In genomic region chr20:8194721-8195120, GRCh38 we compare ENCODE assay signal across 20 cellular contexts.
DNase-seq lines count a peak whose midpoint lies in the region; ATAC-seq and TF ChIP-seq lines count a peak whose summit lies in the region.
"Had no signal": no experiment of that assay in that cellular context is flagged by ENCODE, and none has a peak within 500 bp of the region (broad histone marks: within the 10 kb centered on the region; RNA-seq: fewer than 3 reads in every experiment).

No MANE protein-coding gene starts in this region.

- peak; percentile 74 for ATAC-seq in gastroesophageal sphincter
- ATAC-seq: K562, PC-3 had no signal

- POLR2A ChIA-PET in MCF 10A (lab: Yijun Ruan, JAX): no interaction called here

- H3K27ac Mint-ChIP-seq in MCF 10A (ENCODE audit: low read depth, unreplicated experiment): no peak overlapping the region
- H3K27ac Mint-ChIP-seq: B cell had no signal

- peak; percentile 47 for DNase-seq in AG20443 (ENCODE audit: low spot score)
- DNase-seq in GM04504 (ENCODE audit: low read depth): peak; percentile 32
- peak; percentile 26 for DNase-seq in epidermal melanocyte (ENCODE audit: insufficient read length, low spot score)
- no peak for DNase-seq in amygdala (lab: John Stamatoyannopoulos, UW)
- no peak for DNase-seq in MCF 10A (ENCODE audit: unreplicated experiment)
- no peak for DNase-seq in RKO (ENCODE audit: low spot score)
- DNase-seq: DMS79 treated with DMSO at 0.1 percent for 48 hours, MM.1S, NCI-H1048, NCI-H1417 treated with DMSO at 0.1 percent for 48 hours, NCI-H187, NCI-H446, NCI-H526, PC-3, SIG-M5, SK-N-SH had no signal

- H3K4me1 Mint-ChIP-seq in MCF 10A (ENCODE audit: insufficient read depth, unreplicated experiment): no peaks in the 10 kb centered on the region
- H3K4me1 Mint-ChIP-seq: B cell had no signal

- H3K36me3 ChIP-seq in gastroesophageal sphincter: no peaks in the 10 kb centered on the region

- no peak for TF ChIP-seq POLR2A in gastroesophageal sphincter (IDR thresholded peaks at IDR 0.05)

- H3K27ac ChIP-seq in gastroesophageal sphincter: peak overlapping the region in 2 of 4 donors; percentile 42 to 60
- H3K27ac ChIP-seq: RWPE1 had no signal

- no peaks in the 10 kb centered on the region for H3K27me3 Mint-ChIP-seq in MCF 10A (ENCODE audit: insufficient read depth, unreplicated experiment)
- H3K27me3 Mint-ChIP-seq: B cell had no signal

- H3K36me3 Mint-ChIP-seq in MCF 10A (ENCODE audit: insufficient read depth, unreplicated experiment): no peaks in the 10 kb centered on the region

- H3K27me3 ChIP-seq in gastroesophageal sphincter: no peaks in the 10 kb centered on the region

- no peak for TF ChIP-seq CTCF in gastroesophageal sphincter (IDR thresholded peaks at IDR 0.05)
- no peak for TF ChIP-seq CTCF in MCF 10A (IDR thresholded peaks at IDR 0.05; ENCODE audit: unreplicated experiment)

- H3K4me3 Mint-ChIP-seq in MCF 10A (ENCODE audit: unreplicated experiment): no peak overlapping the region
- H3K4me3 Mint-ChIP-seq: B cell had no signal

- BruUV-seq in MCF 10A (replicated peaks; lab: Mats Ljungman, UMichigan): no TSS peak

- H3K9me3 ChIP-seq in gastroesophageal sphincter: peaks cover 0 to 9% (median 0%) of the 10 kb centered on the region in 3 donors

- TF ChIP-seq EP300 in gastroesophageal sphincter (IDR thresholded peaks at IDR 0.05): no peak

- no peak overlapping the region for H3K4me3 ChIP-seq in gastroesophageal sphincter
- H3K4me3 ChIP-seq: K562 had no signal

- CTCF ChIA-PET in MCF 10A (lab: Yijun Ruan, JAX): no interaction called here

- peaks cover 0 to 33% (median 4%) of the 10 kb centered on the region in 3 donors for H3K4me1 ChIP-seq in gastroesophageal sphincter

- H3K9me3 Mint-ChIP-seq in MCF 10A (ENCODE audit: unreplicated experiment): peaks cover 7% of the 10 kb centered on the region

- intact Hi-C loops in MCF 10A (cut with micrococcal nuclease): no loop called here

Comparison
In these comparisons a context has a peak if more than half of its experiments do, and no peak if none do; other contexts are left out.
1. DNase-seq: peak in AG20443 (single experiment), GM04504 (single experiment) and epidermal melanocyte (single experiment); none in amygdala (0 of 56), MCF 10A (single experiment) and RKO (single experiment).